1 cellular context compared by ENCODE assay signal in the genomic region with DNA sequence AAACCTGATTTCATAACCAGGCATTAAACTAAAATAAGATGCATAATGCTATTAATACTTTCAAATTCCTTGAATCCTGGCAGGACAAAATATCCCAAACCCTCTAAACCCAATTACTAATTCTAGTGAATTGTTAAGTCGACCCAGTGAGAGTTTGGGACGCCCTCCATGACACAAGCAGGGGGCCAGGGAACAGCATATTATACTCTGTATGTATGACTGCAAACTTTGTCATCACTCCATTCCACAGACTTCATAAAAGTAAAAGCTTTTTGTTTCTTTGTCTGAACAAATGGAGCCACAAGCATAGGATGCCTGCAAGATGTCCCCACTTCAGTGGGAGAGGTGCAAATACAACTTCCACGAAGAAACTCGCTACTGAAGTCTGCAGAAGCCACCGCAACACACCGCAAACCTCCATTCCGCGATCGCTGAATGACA.
TF ChIP-seq lines count a peak whose summit lies in the region.

No MANE protein-coding gene starts in this region.

TF ChIP-seq in H1, 55 proteins besides CTCF, POLR2A, EP300 and RAD21 (continued from another document):
- TF ChIP-seq TBP (IDR thresholded peaks at IDR 0.05; ENCODE audit: low read depth, low read length) (no peak), KDM1A (IDR thresholded peaks at IDR 0.05; ENCODE audit: borderline replicate concordance, low read length) (no peak), KDM5A (IDR thresholded peaks at IDR 0.05; ENCODE audit: low read length) (no peak), TEAD4 (IDR thresholded peaks at IDR 0.05; ENCODE audit: low read depth, low read length) (no peak), MAFK (IDR thresholded peaks at IDR 0.05; ENCODE audit: low read depth, low read length) (no peak), RXRA (IDR thresholded peaks at IDR 0.05; ENCODE audit: insufficient read depth, low read depth, low read length) (no peak), GTF2F1 (IDR thresholded peaks at IDR 0.05; ENCODE audit: borderline replicate concordance, low read depth, low read length) (no peak), NANOG (IDR thresholded peaks at IDR 0.05; ENCODE audit: insufficient read depth, low read depth, low read length, poor library complexity, severe bottlenecking) (no peak), EZH2 (IDR thresholded peaks at IDR 0.05; ENCODE audit: low read depth, low read length, severe bottlenecking) (no peak), CTBP2 (IDR thresholded peaks at IDR 0.05; ENCODE audit: borderline replicate concordance, insufficient read depth, insufficient read length, low read length) (no peak), CBX8 (IDR thresholded peaks at IDR 0.05; ENCODE audit: borderline replicate concordance, low read depth, low read length) (no peak), RFX5 (IDR thresholded peaks at IDR 0.05; ENCODE audit: borderline replicate concordance, low read depth, low read length) (no peak)
